In the genomic region with DNA sequence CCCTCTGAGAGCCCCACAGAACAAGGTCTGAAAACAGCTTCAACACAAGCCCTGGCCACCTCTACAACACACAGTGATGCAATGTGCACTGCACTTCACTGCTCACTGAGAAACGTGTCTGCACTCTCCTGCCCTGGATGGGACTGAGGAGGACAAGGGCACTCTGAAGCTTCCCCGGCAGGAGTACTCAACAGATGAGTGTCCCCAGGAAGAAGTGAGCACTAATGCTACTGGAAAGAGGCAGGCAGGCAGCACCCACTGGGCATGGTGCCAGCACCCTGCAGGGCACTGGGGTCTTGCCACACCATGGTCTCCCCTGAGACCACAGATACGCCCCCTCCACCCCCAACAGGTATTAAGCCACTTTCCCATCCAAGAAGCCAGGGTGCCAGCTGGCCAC, we compare ENCODE assay signal across 2 cellular contexts.
TF ChIP-seq lines count a peak whose summit lies in the region.

No MANE protein-coding gene starts in this region.

TF ChIP-seq in SK-N-SH, 30 proteins besides CTCF, POLR2A, EP300 and RAD21 (continued from another document):
- TF ChIP-seq REST (IDR thresholded peaks at IDR 0.05; ENCODE audit: low read depth, low read length) (no peak), TAF1 (IDR thresholded peaks at IDR 0.05; ENCODE audit: borderline replicate concordance, low read depth, low read length) (no peak), IRF3 (IDR thresholded peaks at IDR 0.05; ENCODE audit: low read depth, low read length) (no peak), RFX5 (IDR thresholded peaks at IDR 0.05; ENCODE audit: low read length) (no peak), RCOR1 (IDR thresholded peaks at IDR 0.05; ENCODE audit: low read length) (no peak), POLR2AphosphoS5 (IDR thresholded peaks at IDR 0.05; ENCODE audit: low read depth, low read length) (no peak), USF1 (IDR thresholded peaks at IDR 0.05; ENCODE audit: borderline replicate concordance, low read depth) (no peak), MXI1 (IDR thresholded peaks at IDR 0.05; ENCODE audit: low read depth, low read length) (no peak), FOXJ3 (CRISPR knock-in tag; IDR thresholded peaks at IDR 0.05) (no peak)
- TF ChIP-seq, protein P1, sequence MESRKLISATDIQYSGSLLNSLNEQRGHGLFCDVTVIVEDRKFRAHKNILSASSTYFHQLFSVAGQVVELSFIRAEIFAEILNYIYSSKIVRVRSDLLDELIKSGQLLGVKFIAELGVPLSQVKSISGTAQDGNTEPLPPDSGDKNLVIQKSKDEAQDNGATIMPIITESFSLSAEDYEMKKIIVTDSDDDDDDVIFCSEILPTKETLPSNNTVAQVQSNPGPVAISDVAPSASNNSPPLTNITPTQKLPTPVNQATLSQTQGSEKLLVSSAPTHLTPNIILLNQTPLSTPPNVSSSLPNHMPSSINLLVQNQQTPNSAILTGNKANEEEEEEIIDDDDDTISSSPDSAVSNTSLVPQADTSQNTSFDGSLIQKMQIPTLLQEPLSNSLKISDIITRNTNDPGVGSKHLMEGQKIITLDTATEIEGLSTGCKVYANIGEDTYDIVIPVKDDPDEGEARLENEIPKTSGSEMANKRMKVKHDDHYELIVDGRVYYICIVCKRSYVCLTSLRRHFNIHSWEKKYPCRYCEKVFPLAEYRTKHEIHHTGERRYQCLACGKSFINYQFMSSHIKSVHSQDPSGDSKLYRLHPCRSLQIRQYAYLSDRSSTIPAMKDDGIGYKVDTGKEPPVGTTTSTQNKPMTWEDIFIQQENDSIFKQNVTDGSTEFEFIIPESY (IDR thresholded peaks at IDR 0.05; ENCODE audit: borderline replicate concordance, low read depth): no peak

TF ChIP-seq in SK-N-SH treated with all-trans-retinoic acid at 6 μM for 48 hours, 23 proteins besides CTCF, POLR2A, EP300 and RAD21 (continued from another document):
- TF ChIP-seq TCF4 (CRISPR knock-in tag; IDR thresholded peaks at IDR 0.05; ENCODE audit: borderline replicate concordance): no peak
TF ChIP-seq in SK-N-SH treated with all-trans-retinoic acid at 6 μM for 48 hours: peak in this region for 0.
